Comparison of ENCODE assay signal across 8 cellular contexts in genomic region chr12:111402490-111402824, GRCh38. TPM values are rescaled to one million over a fixed set of nuclear protein-coding genes. Genes with fewer than 3 reads are reported as not detected.
DNase-seq lines count a peak whose midpoint lies in the region; ATAC-seq, FAIRE-seq and TF ChIP-seq lines count a peak whose summit lies in the region.
"Not testable (repeated sequence)": the region's sequence is repeated elsewhere in the genome, so short reads cannot be mapped to it uniquely, and the experiment has no call there.

No MANE protein-coding gene starts in this region.

- TF ChIP-seq CTCF in adrenal gland (IDR thresholded peaks at IDR 0.05); dorsolateral prefrontal cortex (IDR thresholded peaks at IDR 0.05 in 54 of 56, conservative IDR thresholded peaks at IDR 0.05 in 2 of 56; ENCODE audit: low read depth in 1 of 56, partially characterized antibody in 56 of 56); HepG2 (CRISPR knock-in tag; IDR thresholded peaks at IDR 0.05); prostate gland (IDR thresholded peaks at IDR 0.05); uterus (IDR thresholded peaks at IDR 0.05): not testable (repeated sequence)

- ATAC-seq in HepG2 = not testable (repeated sequence)

- H3K9me3 ChIP-seq in adrenal gland (replicated peaks in 1 of 3); HepG2 (ENCODE audit: low read length); prostate gland; uterus: not testable (repeated sequence)

- H2AFZ ChIP-seq in HepG2 (ENCODE audit: low read length) = not testable (repeated sequence)

- H3K4me1 Mint-ChIP-seq in IgD-negative memory B cell = peaks cover 20 to 39% (median 32%) of the 10 kb centered on the region in 3 donors
- H3K4me1 Mint-ChIP-seq in T-helper 2 cell treated with Interferon-gamma antibody and Interleukin-4, amounts not matched to agents 5 μg/mL and 100 μg/mL, for 36 hours (ENCODE audit: low read depth) = peaks cover 40% of the 10 kb centered on the region
- H3K4me1 Mint-ChIP-seq in stimulated activated naive CD8-positive, alpha-beta T cell treated with anti-CD3 and anti-CD28 coated beads, Interleukin-15, Interleukin-2, amounts not matched to agents 100 ng/mL and 50 ng/mL, for 24 hours (ENCODE audit: low read depth) = peaks cover 55% of the 10 kb centered on the region

- H3K4me3 ChIP-seq in adrenal gland; HepG2 (replicated peaks in 1 of 3; ENCODE audit: insufficient read depth in 1 of 3, low read depth in 2 of 3, low read length in 3 of 3); uterus: not testable (repeated sequence)
- H3K4me3 ChIP-seq in dorsolateral prefrontal cortex (peak overlapping the region in 13 of 59 donors; percentile 13 to 51 (median 38)), prostate gland (peak overlapping the region in 1 of 2 donors; percentile 13)

- CTCF ChIA-PET in HepG2 (lab: Yijun Ruan, JAX; ENCODE audit: low intra/inter-chr PET ratio, low total read pairs) = not testable (repeated sequence)

- WGBS in adrenal gland, 4 donors = 68 to 75% (median 71%) methylated on average over 9 of the region's 9 CpGs
- WGBS in HepG2 (ENCODE audit: low lambda C conversion rate) = 76% methylated on average over 9 of the region's 9 CpGs
- 82% methylated on average over 9 of the region's 9 CpGs for WGBS in prostate gland

- TF ChIP-seq RAD21 in HepG2 (CRISPR knock-in tag; IDR thresholded peaks at IDR 0.05) = not testable (repeated sequence)

- not testable (repeated sequence) for H3K27me3 Mint-ChIP-seq in IgD-negative memory B cell; T-helper 2 cell treated with Interferon-gamma antibody and Interleukin-4, amounts not matched to agents 5 μg/mL and 100 μg/mL, for 36 hours (ENCODE audit: low read depth); stimulated activated naive CD8-positive, alpha-beta T cell treated with anti-CD3 and anti-CD28 coated beads, Interleukin-15, Interleukin-2, amounts not matched to agents 100 ng/mL and 50 ng/mL, for 24 hours

- H3K27me3 ChIP-seq in adrenal gland; dorsolateral prefrontal cortex; HepG2 (ENCODE audit: control insufficient read depth in 1 of 2, insufficient read depth in 2 of 2, low read length in 2 of 2); prostate gland (replicated peaks; ENCODE audit: insufficient read depth); uterus: not testable (repeated sequence)

- not testable (repeated sequence) for H3K36me3 Mint-ChIP-seq in IgD-negative memory B cell; T-helper 2 cell treated with Interferon-gamma antibody and Interleukin-4, amounts not matched to agents 5 μg/mL and 100 μg/mL, for 36 hours (ENCODE audit: low read depth); stimulated activated naive CD8-positive, alpha-beta T cell treated with anti-CD3 and anti-CD28 coated beads, Interleukin-15, Interleukin-2, amounts not matched to agents 100 ng/mL and 50 ng/mL, for 24 hours (ENCODE audit: low read depth)

- peak overlapping the region in 3 of 4 donors; percentile 93 to 94 (median 94) for H3K4me3 Mint-ChIP-seq in IgD-negative memory B cell
- H3K4me3 Mint-ChIP-seq in T-helper 2 cell treated with Interferon-gamma antibody and Interleukin-4, amounts not matched to agents 5 μg/mL and 100 μg/mL, for 36 hours = peak overlapping the region; percentile 76
- H3K4me3 Mint-ChIP-seq in stimulated activated naive CD8-positive, alpha-beta T cell treated with anti-CD3 and anti-CD28 coated beads, Interleukin-15, Interleukin-2, amounts not matched to agents 100 ng/mL and 50 ng/mL, for 24 hours = peak overlapping the region; percentile 71

- POLR2A ChIA-PET in HepG2 (lab: Yijun Ruan, JAX) = interaction anchor here (0.9 to 3.1 kb wide), 3 partner anchors 35 to 195 kb away, joined by 3 to 21 read pairs (median 3); no protein-coding TSS in a partner anchor

- TF ChIP-seq EP300 in HepG2 (IDR thresholded peaks at IDR 0.05; ENCODE audit: low read depth in 2 of 2, low read length in 2 of 2); HepG2 (CRISPR knock-in tag; IDR thresholded peaks at IDR 0.05; ENCODE audit: borderline replicate concordance): not testable (repeated sequence)

- in situ Hi-C loops in HepG2 (cut with HindIII; ENCODE audit: extremely low pct_ligation_motif_present, low pct_unique_long_range_greater_than_20kb) = not testable (repeated sequence)

- H3K36me3 ChIP-seq in adrenal gland (replicated peaks in 1 of 2); HepG2 (replicated peaks in 1 of 2; ENCODE audit: control insufficient read depth in 1 of 2, insufficient read depth in 2 of 2, low read length in 2 of 2); prostate gland; uterus: not testable (repeated sequence)

- H3K4me1 ChIP-seq in adrenal gland (replicated peaks in 1 of 2) = peaks cover 0 to 31% of the 10 kb centered on the region in 2 donors
- H3K4me1 ChIP-seq in HepG2 (ENCODE audit: insufficient read depth, low read length) = peaks cover 66% of the 10 kb centered on the region
- not testable (repeated sequence) for H3K4me1 ChIP-seq in prostate gland (replicated peaks)
- H3K4me1 ChIP-seq in uterus = peaks cover 0 to 20% of the 10 kb centered on the region in 2 donors

- H3K9me3 Mint-ChIP-seq in IgD-negative memory B cell; T-helper 2 cell treated with Interferon-gamma antibody and Interleukin-4, amounts not matched to agents 5 μg/mL and 100 μg/mL, for 36 hours; stimulated activated naive CD8-positive, alpha-beta T cell treated with anti-CD3 and anti-CD28 coated beads, Interleukin-15, Interleukin-2, amounts not matched to agents 100 ng/mL and 50 ng/mL, for 24 hours: not testable (repeated sequence)

- intact Hi-C loops in adrenal gland (cut with DNase I); HepG2 (cut with micrococcal nuclease; ENCODE audit: unreplicated experiment); prostate gland (cut with DNase I); uterus (cut with DNase I; ENCODE audit: low total_unique reads): not testable (repeated sequence)
- intact Hi-C loops in dorsolateral prefrontal cortex (cut with DNase I) = loop anchor here in 1 of 2 donors (10.0 kb wide), 1 partner anchor 192 kb away; the partner anchor contains the start of gene ATXN2

- not testable (repeated sequence) for DNase-seq in T-helper 2 cell treated with Interferon-gamma antibody and Interleukin-4, amounts not matched to agents 5 μg/mL and 100 μg/mL, for 36 hours (ENCODE audit: low spot score); adrenal gland; dorsolateral prefrontal cortex; HepG2 (ENCODE audit: low spot score); prostate gland (ENCODE audit: low spot score); uterus

- H3K4me2 ChIP-seq in HepG2 (ENCODE audit: low read depth, low read length) = not testable (repeated sequence)

- not testable (repeated sequence) for FAIRE-seq in HepG2 (lab: Jason Lieb, UNC)

- H3K79me2 ChIP-seq in HepG2 (ENCODE audit: insufficient read depth, low read length) = peaks cover 13% of the 10 kb centered on the region

- not testable (repeated sequence) for H4K20me1 ChIP-seq in HepG2 (ENCODE audit: insufficient read depth, low read length)

- BruUV-seq in HepG2 (replicated peaks; lab: Mats Ljungman, UMichigan) = not testable (repeated sequence)

- H3K27ac Mint-ChIP-seq in IgD-negative memory B cell = peak overlapping the region; percentile 98 to 99 (median 99)
- H3K27ac Mint-ChIP-seq in T-helper 2 cell treated with Interferon-gamma antibody and Interleukin-4, amounts not matched to agents 5 μg/mL and 100 μg/mL, for 36 hours = not testable (repeated sequence)
- H3K27ac Mint-ChIP-seq in stimulated activated naive CD8-positive, alpha-beta T cell treated with anti-CD3 and anti-CD28 coated beads, Interleukin-15, Interleukin-2, amounts not matched to agents 100 ng/mL and 50 ng/mL, for 24 hours = peak overlapping the region; percentile 98

- not testable (repeated sequence) for TF ChIP-seq POLR2A in adrenal gland (IDR thresholded peaks at IDR 0.05); HepG2 (IDR thresholded peaks at IDR 0.05; ENCODE audit: insufficient read depth in 1 of 2, low read depth in 2 of 2, low read length in 2 of 2); prostate gland (IDR thresholded peaks at IDR 0.05); uterus (IDR thresholded peaks at IDR 0.05)

- H3K27ac ChIP-seq in adrenal gland (peak overlapping the region in 4 of 5 donors; percentile 6 to 97 (median 64)), dorsolateral prefrontal cortex (peak overlapping the region in 46 of 59 donors; percentile 21 to 91 (median 78)), prostate gland (peak overlapping the region; percentile 80 to 85), uterus (peak overlapping the region; percentile 89 to 90)
- not testable (repeated sequence) for H3K27ac ChIP-seq in HepG2 (ENCODE audit: extremely low read length, insufficient read depth, low read length)

- not testable (repeated sequence) for H3K9ac ChIP-seq in HepG2 (ENCODE audit: insufficient read depth, low read depth, low read length)

RNA-seq across cellular contexts. Expression of gene SH2B3, which starts 3.3 kb away (rescaled TPM):
- polyA plus RNA-seq in IgD-negative memory B cell (10.3 TPM), adrenal gland (10 to 100 TPM in 1 of 3 donors, 1 to 10 TPM in 2; 5.8 to 14.5 (median 9.3) TPM), HepG2 (2011; rRNA removed) (6.8 and 7.1 TPM in 2 replicates)
- total RNA-seq in adrenal gland (10 to 100 TPM; 26.1 to 70.3 (median 44.6) TPM), dorsolateral prefrontal cortex (10 to 100 TPM in 116 of 120 experiments, 1 to 10 TPM in 4; 8.5 to 28.7 (median 14.8) TPM), HepG2 (2016; rRNA removed; fragmentation: Illumina TruSeq; extraction: Trizol) (6.8 and 6.9 TPM in 2 replicates), prostate gland (10 to 100 TPM; 13.3 to 34.8 TPM), uterus (10 to 100 TPM; 11.8 to 31.3 (median 21.8) TPM)
- total RNA-seq in HepG2 (2016; cell fraction: cytosol; rRNA removed; fragmentation: Illumina TruSeq; extraction: Trizol; ENCODE audit: low read depth) = 3.0 and 4.5 TPM in 2 replicates
- total RNA-seq in HepG2 (2016; cell fraction: insoluble cytoplasmic fraction; rRNA removed; fragmentation: Illumina TruSeq; extraction: Trizol) = 5.3 and 6.3 TPM in 2 replicates
- total RNA-seq in HepG2 (2016; cell fraction: membrane; rRNA removed; fragmentation: Illumina TruSeq; extraction: Trizol) = 8.1 and 8.8 TPM in 2 replicates
- 3.3 and 4.2 TPM in 2 replicates for total RNA-seq in HepG2 (2016; cell fraction: nucleus; rRNA removed; fragmentation: Illumina TruSeq; extraction: Trizol)
- 5.9 and 7.0 TPM in 2 replicates for polyA plus RNA-seq in HepG2 (2011; cell fraction: cytosol; rRNA removed)
- polyA plus RNA-seq in HepG2 (2011; cell fraction: nucleus; rRNA removed) = 6.3 and 7.7 TPM in 2 replicates
- 5.1 and 9.2 TPM in 2 replicates for polyA plus RNA-seq in HepG2 (2012)
- 0.99 and 1.3 TPM in 2 replicates for polyA plus RNA-seq in HepG2 (2016; cell fraction: cytosol; fragmentation: Illumina TruSeq; extraction: Trizol; ENCODE audit: low read depth)
- 7.6 and 9.1 TPM in 2 replicates for polyA plus RNA-seq in HepG2 (2016; cell fraction: insoluble cytoplasmic fraction; fragmentation: Illumina TruSeq; extraction: Trizol; ENCODE audit: low read depth)
- polyA plus RNA-seq in HepG2 (2016; cell fraction: membrane; fragmentation: Illumina TruSeq; extraction: Trizol; ENCODE audit: low read depth) = 5.2 and 5.7 TPM in 2 replicates
- 8.8 and 9.8 TPM in 2 replicates for polyA plus RNA-seq in HepG2 (2016; cell fraction: nucleus; fragmentation: Illumina TruSeq; extraction: Trizol; ENCODE audit: insufficient read depth, low read depth)
- polyA minus RNA-seq in HepG2 (2011; rRNA and poly(A)+ RNA removed; ENCODE audit: low replicate concordance) = 2.2 and 11.4 TPM in 2 replicates
- polyA minus RNA-seq in HepG2 (2011; cell fraction: cytosol; rRNA and poly(A)+ RNA removed) = 6.2 and 6.9 TPM in 2 replicates
- polyA minus RNA-seq in HepG2 (2011; cell fraction: nucleus; rRNA and poly(A)+ RNA removed) = 3.3 and 3.9 TPM in 2 replicates

RNA-seq across cellular contexts. Expression of gene PHETA1, which starts 33.6 kb away (rescaled TPM):
- polyA plus RNA-seq in IgD-negative memory B cell = 2.6 TPM
- total RNA-seq in adrenal gland = 10 to 100 TPM; 18.0 to 37.4 (median 21.5) TPM
- polyA plus RNA-seq in adrenal gland = 10 to 100 TPM in 2 of 3 donors, 1 to 10 TPM in 1; 3.6 to 25.4 (median 11.0) TPM
- 10 to 100 TPM in 12 of 120 experiments, 1 to 10 TPM in 108; 2.7 to 15.7 (median 7.2) TPM for total RNA-seq in dorsolateral prefrontal cortex
- 12.7 and 20.8 TPM in 2 replicates for total RNA-seq in HepG2 (2016; rRNA removed; fragmentation: Illumina TruSeq; extraction: Trizol)
- total RNA-seq in HepG2 (2016; cell fraction: cytosol; rRNA removed; fragmentation: Illumina TruSeq; extraction: Trizol; ENCODE audit: low read depth) = 4.6 and 5.4 TPM in 2 replicates
- 11.4 and 21.0 TPM in 2 replicates for total RNA-seq in HepG2 (2016; cell fraction: insoluble cytoplasmic fraction; rRNA removed; fragmentation: Illumina TruSeq; extraction: Trizol)
- 20.1 and 22.4 TPM in 2 replicates for total RNA-seq in HepG2 (2016; cell fraction: membrane; rRNA removed; fragmentation: Illumina TruSeq; extraction: Trizol)
- 11.4 and 16.8 TPM in 2 replicates for total RNA-seq in HepG2 (2016; cell fraction: nucleus; rRNA removed; fragmentation: Illumina TruSeq; extraction: Trizol)
- polyA plus RNA-seq in HepG2 (2011; rRNA removed) = 11.3 and 15.8 TPM in 2 replicates
- 13.8 and 16.9 TPM in 2 replicates for polyA plus RNA-seq in HepG2 (2011; cell fraction: cytosol; rRNA removed)
- polyA plus RNA-seq in HepG2 (2011; cell fraction: nucleus; rRNA removed) = 38.7 and 41.4 TPM in 2 replicates
- 7.6 and 12.3 TPM in 2 replicates for polyA plus RNA-seq in HepG2 (2012)
- 4.7 and 5.7 TPM in 2 replicates for polyA plus RNA-seq in HepG2 (2016; cell fraction: cytosol; fragmentation: Illumina TruSeq; extraction: Trizol; ENCODE audit: low read depth)
- polyA plus RNA-seq in HepG2 (2016; cell fraction: insoluble cytoplasmic fraction; fragmentation: Illumina TruSeq; extraction: Trizol; ENCODE audit: low read depth) = 15.8 and 19.6 TPM in 2 replicates
- 18.1 and 18.8 TPM in 2 replicates for polyA plus RNA-seq in HepG2 (2016; cell fraction: membrane; fragmentation: Illumina TruSeq; extraction: Trizol; ENCODE audit: low read depth)
- polyA plus RNA-seq in HepG2 (2016; cell fraction: nucleus; fragmentation: Illumina TruSeq; extraction: Trizol; ENCODE audit: insufficient read depth, low read depth) = 31.9 and 34.8 TPM in 2 replicates
- polyA minus RNA-seq in HepG2 (2011; rRNA and poly(A)+ RNA removed; ENCODE audit: low replicate concordance) = 1.6 and 19.4 TPM in 2 replicates
- polyA minus RNA-seq in HepG2 (2011; cell fraction: cytosol; rRNA and poly(A)+ RNA removed) = 7.2 and 10.0 TPM in 2 replicates
- polyA minus RNA-seq in HepG2 (2011; cell fraction: nucleus; rRNA and poly(A)+ RNA removed) = 6.4 and 9.7 TPM in 2 replicates
- total RNA-seq in prostate gland = 10 to 100 TPM; 11.5 to 29.9 TPM
- total RNA-seq in uterus = 10 to 100 TPM in 2 of 4 donors, under 1 TPM in 2; under 0.01 to 15.1 (median 6.0) TPM
